In the genomic region with DNA sequence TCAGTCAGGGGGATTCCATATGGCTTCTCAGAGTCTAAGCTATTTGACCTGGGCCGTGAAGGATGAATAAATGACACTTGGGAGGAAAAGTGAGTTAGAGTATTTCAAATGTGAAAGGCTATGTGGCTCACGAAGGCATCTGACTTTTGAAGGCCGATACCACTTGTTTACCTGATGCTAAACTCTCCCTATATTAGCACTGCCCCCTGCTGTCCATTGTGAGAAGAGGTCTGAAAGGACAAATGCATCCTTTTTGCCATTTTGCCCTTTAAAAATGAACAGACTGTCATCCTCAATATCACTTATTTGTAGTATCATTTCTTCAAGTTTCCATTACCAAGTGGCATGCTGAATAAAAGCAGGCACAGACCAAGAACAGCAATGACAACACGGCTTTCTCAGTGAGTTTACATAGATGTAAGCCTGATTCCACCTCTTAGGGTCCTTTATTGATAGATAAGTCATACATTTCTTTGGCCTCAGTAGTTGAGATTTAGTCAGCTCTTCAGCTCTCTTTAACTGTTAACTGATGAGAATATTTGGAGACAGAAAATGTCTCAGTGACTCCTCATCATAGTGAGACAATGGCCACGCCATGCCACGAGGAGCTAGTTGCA, we compare ENCODE assay signal across 8 cellular contexts. TPM values are rescaled to one million over a fixed set of nuclear protein-coding genes. Genes with fewer than 3 reads are reported as not detected.
A peak's percentile ranks its signal among the peaks of the same experiment; 100 is the strongest.
DNase-seq lines count a peak whose midpoint lies in the region; ATAC-seq and TF ChIP-seq lines count a peak whose summit lies in the region.

No MANE protein-coding gene starts in this region.

- no peaks in the 10 kb centered on the region for H3K36me3 ChIP-seq in Karpas-422 (ENCODE audit: insufficient read depth, low read length)

- no peaks in the 10 kb centered on the region for H3K9me2 ChIP-seq in Karpas-422 (replicated peaks; ENCODE audit: insufficient read depth, low read length)

- no peak overlapping the region for H2AFZ ChIP-seq in Karpas-422 (ENCODE audit: low read length)

- peak; percentile 70 for ATAC-seq in GM21576 (IDR thresholded peaks at IDR 0.05; ENCODE audit: unreplicated experiment)
- ATAC-seq in SK-N-SH treated with all-trans-retinoic acid at 6 μM for 48 hours, result peak; percentile 90

- H3K4me1 ChIP-seq in Karpas-422 (ENCODE audit: low read length), result no peaks in the 10 kb centered on the region

- H3K27ac ChIP-seq in Karpas-422 (ENCODE audit: low read length), result no peak overlapping the region

- H3K4me2 ChIP-seq in Karpas-422 (ENCODE audit: low read depth, low read length, poor library complexity, severe bottlenecking), result no peak overlapping the region

- no peak overlapping the region for H3K9ac ChIP-seq in Karpas-422 (ENCODE audit: low read length)

- no peaks in the 10 kb centered on the region for H3K9me3 ChIP-seq in Karpas-422 (ENCODE audit: low read length)

- H3K4me3 ChIP-seq in Karpas-422 (ENCODE audit: low read length), result no peak overlapping the region

- H4K20me1 ChIP-seq in Karpas-422 (ENCODE audit: insufficient read depth, low read depth, low read length), result no peaks in the 10 kb centered on the region

- DNase-seq in ELF-1 (ENCODE audit: low read depth, low spot score), result peak; percentile 18
- peak; percentile 82 for DNase-seq in Karpas-422
- peak; percentile 68 for DNase-seq in amniotic epithelial cell (ENCODE audit: low read depth)
- DNase-seq in iPS-NIHi7 (ENCODE audit: extremely low spot score), result peak; percentile 69
- peak; percentile 63 to 65 for DNase-seq in stimulated activated CD4-positive, alpha-beta T cell treated with anti-CD3 and anti-CD28 coated beads, Interleukin-2, amount 100 ng/mL, for 48 hours
- DNase-seq in OCI-M2 (lab: John Stamatoyannopoulos, UW; ENCODE audit: unreplicated experiment), result no peak

- H3K79me2 ChIP-seq in Karpas-422 (ENCODE audit: low read length), result no peaks in the 10 kb centered on the region

- no peaks in the 10 kb centered on the region for H3K27me3 ChIP-seq in Karpas-422 (ENCODE audit: low read length)

TF ChIP-seq in SK-N-SH treated with all-trans-retinoic acid at 6 μM for 48 hours, 23 proteins besides CTCF, POLR2A, EP300 and RAD21:
- no peak for TF ChIP-seq SNAI2 (CRISPR knock-in tag; IDR thresholded peaks at IDR 0.05)
- TF ChIP-seq ISL1 (CRISPR knock-in tag; IDR thresholded peaks at IDR 0.05), result no peak
- no peak for TF ChIP-seq ESRRG (CRISPR knock-in tag; IDR thresholded peaks at IDR 0.05)
TF ChIP-seq in SK-N-SH treated with all-trans-retinoic acid at 6 μM for 48 hours: peak in this region for 0.

RNA-seq across cellular contexts. Expression of a gene that starts 40.1 kb away (rescaled TPM):
- total RNA-seq in Karpas-422 (2014; rRNA removed; shearing (Covaris generic); ENCODE audit: low replicate concordance), result 0.15 and 0.76 TPM in 2 replicates
